ENCODE assay signal across 2 cellular contexts in genomic region chr10:114869500-114869899, GRCh38.
TF ChIP-seq lines count a peak whose summit lies in the region.

No MANE protein-coding gene starts in this region.

TF ChIP-seq in IMR-90, 13 proteins besides CTCF, POLR2A, EP300 and RAD21:
- no peak for TF ChIP-seq MXI1 (IDR thresholded peaks at IDR 0.05; ENCODE audit: borderline replicate concordance, low read depth, low read length)
- no peak for TF ChIP-seq MAFK (IDR thresholded peaks at IDR 0.05; ENCODE audit: low read depth, low read length)
- no peak for TF ChIP-seq RCOR1 (IDR thresholded peaks at IDR 0.05; ENCODE audit: insufficient replicate concordance, low read length)
- no peak; the same call in 1 of the 2 replicates for TF ChIP-seq FOS (IDR thresholded peaks at IDR 0.05; ENCODE audit: low read depth, low read length)
- no peak for TF ChIP-seq USF2 (IDR thresholded peaks at IDR 0.05; ENCODE audit: low read depth, low read length)
- no peak for TF ChIP-seq ELK1 (IDR thresholded peaks at IDR 0.05; ENCODE audit: borderline replicate concordance, low read depth, low read length)
- TF ChIP-seq BHLHE40 (IDR thresholded peaks at IDR 0.05; ENCODE audit: low read depth, low read length): no peak
- no peak for TF ChIP-seq NFE2L2 (IDR thresholded peaks at IDR 0.05; ENCODE audit: low read depth, low read length)
- no peak for TF ChIP-seq CHD1 (IDR thresholded peaks at IDR 0.05; ENCODE audit: low read depth, low read length)
- no peak for TF ChIP-seq SMC3 (IDR thresholded peaks at IDR 0.05; ENCODE audit: low read depth, low read length)
- no peak for TF ChIP-seq MAZ (IDR thresholded peaks at IDR 0.05; ENCODE audit: borderline replicate concordance, low read depth, low read length)
- no peak for TF ChIP-seq RFX5 (IDR thresholded peaks at IDR 0.05; ENCODE audit: low read depth, low read length)
- TF ChIP-seq CEBPB (IDR thresholded peaks at IDR 0.05; ENCODE audit: low read depth, low read length): no peak

TF ChIP-seq in HepG2, 621 proteins besides CTCF, POLR2A, EP300 and RAD21:
- no peak for TF ChIP-seq KLF16 (CRISPR knock-in tag; IDR thresholded peaks at IDR 0.05)
- TF ChIP-seq HDAC1 (CRISPR knock-in tag; IDR thresholded peaks at IDR 0.05): no peak
- TF ChIP-seq TEAD2 (CRISPR knock-in tag; IDR thresholded peaks at IDR 0.05): no peak
- TF ChIP-seq ZNF782 (CRISPR knock-in tag; IDR thresholded peaks at IDR 0.05; ENCODE audit: borderline replicate concordance): no peak
- TF ChIP-seq XBP1 (CRISPR knock-in tag; IDR thresholded peaks at IDR 0.05): no peak
- TF ChIP-seq PHB2 (IDR thresholded peaks at IDR 0.05; ENCODE audit: partially characterized antibody): no peak
- no peak for TF ChIP-seq ARHGAP35 (CRISPR knock-in tag; IDR thresholded peaks at IDR 0.05; ENCODE audit: borderline replicate concordance)
- TF ChIP-seq ZBED4 (CRISPR knock-in tag; IDR thresholded peaks at IDR 0.05; ENCODE audit: borderline replicate concordance): no peak
- TF ChIP-seq FOXK1 (CRISPR knock-in tag; IDR thresholded peaks at IDR 0.05; ENCODE audit: borderline replicate concordance, low read depth): no peak
- TF ChIP-seq MEF2D (CRISPR knock-in tag; IDR thresholded peaks at IDR 0.05): no peak
- no peak for TF ChIP-seq FLYWCH1 (CRISPR knock-in tag; IDR thresholded peaks at IDR 0.05)
- TF ChIP-seq ZNF441 (CRISPR knock-in tag; IDR thresholded peaks at IDR 0.05; ENCODE audit: borderline replicate concordance): no peak
- no peak for TF ChIP-seq SIX4 (CRISPR knock-in tag; IDR thresholded peaks at IDR 0.05)
